ENCODE assay signal across 10 cellular contexts in the genomic region with DNA sequence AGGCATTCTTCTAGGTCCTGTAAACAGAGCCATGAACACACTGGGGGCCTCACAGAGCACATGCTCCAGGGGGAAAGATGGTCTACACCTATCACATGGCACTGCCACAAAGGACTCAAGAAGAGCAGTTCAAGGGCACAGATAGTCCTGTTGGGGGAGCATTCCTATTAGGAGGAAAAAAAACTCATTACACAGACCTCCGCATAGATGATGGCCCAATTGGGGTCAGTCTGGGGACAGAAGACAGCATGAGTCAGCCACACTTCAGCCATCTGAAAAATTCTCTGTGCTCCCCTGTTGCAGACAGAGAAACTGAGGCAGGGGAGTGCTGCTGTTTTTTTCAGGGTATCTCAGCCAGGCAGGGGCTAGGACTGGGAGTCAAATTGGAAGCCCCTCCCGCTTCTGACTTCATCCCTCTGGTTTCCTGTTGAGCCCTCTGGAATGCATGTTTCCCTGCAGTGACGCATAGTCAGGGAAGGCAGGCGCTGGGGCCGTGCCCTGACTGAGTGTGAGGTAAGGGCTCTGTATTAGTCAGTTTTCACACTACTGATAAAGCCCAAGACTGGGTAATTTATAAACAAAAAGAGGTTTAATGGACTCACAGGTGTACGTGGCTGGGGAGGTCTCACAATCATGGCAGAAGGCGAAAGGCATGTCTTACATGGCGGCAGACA.
DNase-seq lines count a peak whose midpoint lies in the region; ATAC-seq lines count a peak whose summit lies in the region.
"Had no signal": no experiment of that assay in that cellular context is flagged by ENCODE, and none has a peak within 500 bp of the region (broad histone marks: within the 10 kb centered on the region; RNA-seq: fewer than 3 reads in every experiment).

No MANE protein-coding gene starts in this region.

- H3K4ac ChIP-seq in neuronal stem cell (ENCODE audit: low read length): no peak overlapping the region

- no peak overlapping the region for H2AK5ac ChIP-seq in neuronal stem cell (ENCODE audit: low read depth, low read length)

- no peak overlapping the region for H2BK5ac ChIP-seq in neuronal stem cell (ENCODE audit: low read length)

- no peak overlapping the region for H4K91ac ChIP-seq in neuronal stem cell (ENCODE audit: low read depth, low read length, poor library complexity)

- H3K23ac ChIP-seq in neuronal stem cell (ENCODE audit: low read depth, low read length, poor library complexity): no peak overlapping the region

- H3K4me1 ChIP-seq in neuronal stem cell (ENCODE audit: control insufficient read depth in 2 of 2, insufficient read depth in 1 of 2, low read depth in 1 of 2, low read length in 2 of 2): peaks cover 16 to 23% of the 10 kb centered on the region in 2 donors

- no peak overlapping the region for H2BK12ac ChIP-seq in neuronal stem cell (ENCODE audit: low read length)

- no peak for ATAC-seq in HG03520 (IDR thresholded peaks at IDR 0.05; ENCODE audit: unreplicated experiment)
- no peak for ATAC-seq in HG03095 (IDR thresholded peaks at IDR 0.05; ENCODE audit: unreplicated experiment)

- H3K14ac ChIP-seq in neuronal stem cell (ENCODE audit: low read length): no peak overlapping the region

- peaks cover 1 to 20% of the 10 kb centered on the region in 2 donors for H3K9me3 ChIP-seq in neuronal stem cell (replicated peaks in 1 of 2; ENCODE audit: control insufficient read depth in 2 of 2, insufficient read depth in 1 of 2, low read depth in 1 of 2, low read length in 2 of 2)

- no peak overlapping the region for H3K4me3 ChIP-seq in neuronal stem cell (ENCODE audit: low read length in 2 of 2)

- H3K36me3 ChIP-seq in neuronal stem cell (replicated peaks in 1 of 2; ENCODE audit: control insufficient read depth in 2 of 2, insufficient read depth in 2 of 2, low read length in 2 of 2): no peaks in the 10 kb centered on the region

- H3K27ac ChIP-seq in neuronal stem cell (replicated peaks; ENCODE audit: low read length): no peak overlapping the region

- H2AFZ ChIP-seq in neuronal stem cell (ENCODE audit: low read length): no peak overlapping the region

- no peaks in the 10 kb centered on the region for H3K27me3 ChIP-seq in neuronal stem cell (ENCODE audit: control insufficient read depth in 3 of 3, insufficient read depth in 3 of 3, low read depth in 1 of 3, low read length in 3 of 3)

- H3K79me1 ChIP-seq in neuronal stem cell (ENCODE audit: low read depth, low read length): no peaks in the 10 kb centered on the region

- H3K9ac ChIP-seq in neuronal stem cell (ENCODE audit: low read depth, low read length, poor library complexity): no peak overlapping the region

- WGBS in neuronal stem cell (ENCODE audit: extremely low coverage in 2 of 2, insufficient read length in 2 of 2, insufficient replicate concordance in 1 of 2), 2 donors: no CpG with 5 or more reads among the region's 8 CpGs

- no peak overlapping the region for H3K4me2 ChIP-seq in neuronal stem cell (ENCODE audit: insufficient read depth, low read length, poor library complexity, severe bottlenecking)

- no peak overlapping the region for H2BK120ac ChIP-seq in neuronal stem cell (ENCODE audit: low read depth, low read length)

- no peak overlapping the region for H4K8ac ChIP-seq in neuronal stem cell (ENCODE audit: low read depth, low read length)

- no peak overlapping the region for H2BK15ac ChIP-seq in neuronal stem cell (ENCODE audit: low read length)

- H3K18ac ChIP-seq in neuronal stem cell (ENCODE audit: low read length): peak overlapping the region; percentile 34

- DNase-seq in AG20443 (ENCODE audit: low spot score): peak; percentile 95
- peak; percentile 91 for DNase-seq in RPMI7951 (ENCODE audit: low read depth)
- peak; percentile 82 for DNase-seq in fibroblast of gingiva (ENCODE audit: low read depth)
- DNase-seq in neuronal stem cell (ENCODE audit: low spot score): no peak
- DNase-seq in stimulated activated CD4-positive, alpha-beta T cell treated with anti-CD3 and anti-CD28 coated beads, Interleukin-15, amount 100 ng/mL, for 24 hours: no peak
- DNase-seq in NCI-H345 treated with DMSO at 0.1 percent for 48 hours (lab: John Stamatoyannopoulos, UW; ENCODE audit: unreplicated experiment): no peak
- DNase-seq: amygdala, COR-L47 had no signal

Comparison
In these comparisons a context has a peak if more than half of its experiments do, and no peak if none do; other contexts are left out.
1. DNase-seq: peak in AG20443 (single experiment), RPMI7951 (single experiment) and fibroblast of gingiva (single experiment); none in neuronal stem cell (single experiment), stimulated activated CD4-positive, alpha-beta T cell treated with anti-CD3 and anti-CD28 coated beads, Interleukin-15, amount 100 ng/mL, for 24 hours (single experiment) and NCI-H345 treated with DMSO at 0.1 percent for 48 hours (single experiment).